In the genomic region with DNA sequence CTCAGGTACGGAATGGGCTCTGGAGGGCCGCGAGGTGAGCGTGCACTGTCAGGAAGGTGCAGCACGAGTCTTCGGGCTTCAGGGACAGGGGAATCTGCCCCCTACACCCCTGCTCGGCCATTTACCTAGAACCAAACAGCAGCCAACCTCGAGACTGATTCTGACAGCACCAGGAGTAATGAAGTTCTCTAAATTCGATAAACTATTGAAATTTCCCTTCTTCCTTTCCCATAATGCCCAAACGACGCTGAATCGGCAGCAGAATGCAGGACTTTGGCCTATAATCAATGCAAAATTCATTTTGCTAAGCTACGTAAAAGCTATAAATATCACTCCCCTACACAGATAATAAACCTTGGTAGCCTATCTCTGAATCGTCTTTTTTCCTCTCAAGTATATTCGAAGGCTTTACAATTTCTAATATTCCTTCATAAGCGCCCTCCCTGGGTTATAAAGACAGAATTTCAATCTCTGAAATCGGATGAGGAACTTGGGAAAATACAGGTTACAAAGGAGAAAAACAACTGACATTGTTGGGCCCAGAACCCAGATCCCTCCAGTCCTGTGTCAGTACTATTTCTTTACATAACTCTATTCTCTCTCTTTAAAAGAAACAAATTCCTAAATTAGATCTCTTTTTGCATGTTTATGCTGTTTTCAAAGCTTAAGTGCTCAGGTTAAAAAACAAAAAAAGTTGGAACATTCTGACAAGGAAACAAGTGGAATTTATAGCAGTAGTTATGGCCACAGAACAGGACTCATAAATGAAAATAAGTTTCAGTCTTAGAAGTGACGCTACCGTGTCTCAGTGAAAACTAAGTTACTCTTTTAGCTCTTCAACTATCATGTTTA, we compare ENCODE assay signal across 8 cellular contexts.
DNase-seq lines count a peak whose midpoint lies in the region; ATAC-seq and TF ChIP-seq lines count a peak whose summit lies in the region.

No MANE protein-coding gene starts in this region.

- H3K4me1 ChIP-seq in OCI-LY3 (ENCODE audit: low read length): peaks cover 18% of the 10 kb centered on the region

- no peaks in the 10 kb centered on the region for H3K9me3 ChIP-seq in AG04450 (ENCODE audit: control insufficient read depth, insufficient read depth, low read length)
- H3K9me3 ChIP-seq in OCI-LY3 (ENCODE audit: insufficient read depth, low read length): no peaks in the 10 kb centered on the region

- no peak overlapping the region for H3K27ac ChIP-seq in AG04450 (ENCODE audit: low read depth, low read length)
- no peak overlapping the region for H3K27ac ChIP-seq in OCI-LY3 (ENCODE audit: low read length)

- no peaks in the 10 kb centered on the region for H3K9me3 Mint-ChIP-seq in nephron progenitor cell

- H3K9ac ChIP-seq in OCI-LY3 (ENCODE audit: low read length): peak overlapping the region; percentile 44

- peak overlapping the region; percentile 35 for H2AFZ ChIP-seq in OCI-LY3 (ENCODE audit: low read depth, low read length)

- H3K36me3 Mint-ChIP-seq in nephron progenitor cell (ENCODE audit: low read depth): no peaks in the 10 kb centered on the region

- TF ChIP-seq CTCF in AG04450 (IDR thresholded peaks at IDR 0.05; ENCODE audit: low read depth, low read length) (no peak), OCI-LY3 (IDR thresholded peaks at IDR 0.05; ENCODE audit: low read depth, low read length) (no peak), epithelial cell of esophagus (IDR thresholded peaks at IDR 0.05; ENCODE audit: insufficient read depth, low read depth, low read length, missing control alignments) (no peak), nephron progenitor cell (IDR thresholded peaks at IDR 0.05) (no peak)

- H3K27ac Mint-ChIP-seq in nephron progenitor cell: peak overlapping the region; percentile 82

- DNase-seq in AG04450 (ENCODE audit: low read depth, low spot score) (no peak), epithelial cell of esophagus (ENCODE audit: low read depth) (no peak), nephron progenitor cell (no peak), epidermal melanocyte (ENCODE audit: insufficient read length, low spot score) (no peak)

- H3K79me2 ChIP-seq in OCI-LY3 (ENCODE audit: low read length): no peaks in the 10 kb centered on the region

- H3K27me3 Mint-ChIP-seq in nephron progenitor cell (ENCODE audit: low read depth, poor library complexity): peaks cover 3% of the 10 kb centered on the region

- H3K36me3 ChIP-seq in OCI-LY3 (replicated peaks; ENCODE audit: low read depth, low read length): no peaks in the 10 kb centered on the region

- no peaks in the 10 kb centered on the region for H3K27me3 ChIP-seq in AG04450 (ENCODE audit: control insufficient read depth, insufficient read depth, low read length)
- peaks cover 10% of the 10 kb centered on the region; the same call in 1 of the 2 replicates for H3K27me3 ChIP-seq in OCI-LY3 (ENCODE audit: low read depth, low read length)

- H3K4me1 Mint-ChIP-seq in nephron progenitor cell: peaks cover 29% of the 10 kb centered on the region

- CTCF ChIA-PET in AG04450 (lab: Charles Lee): interaction anchor here (2.9 kb wide), 1 partner anchor 62 kb away, joined by 9 read pairs; no protein-coding TSS in a partner anchor

- TF ChIP-seq POLR2A in GM18505 (IDR thresholded peaks at IDR 0.05; ENCODE audit: borderline replicate concordance, extremely low read depth, insufficient read depth, insufficient read length): no peak

- peak; percentile 18 for ATAC-seq in GM19463 (IDR thresholded peaks at IDR 0.05; ENCODE audit: unreplicated experiment)
- ATAC-seq in GM18505 (IDR thresholded peaks at IDR 0.05; ENCODE audit: unreplicated experiment): no peak
- ATAC-seq in GM21381 (IDR thresholded peaks at IDR 0.05; ENCODE audit: unreplicated experiment): no peak

- H3K4me3 ChIP-seq in AG04450 (ENCODE audit: low read depth, low read length) (peak overlapping the region; percentile 87), OCI-LY3 (ENCODE audit: low read length) (peak overlapping the region; percentile 86), epithelial cell of esophagus (ENCODE audit: low read length) (peak overlapping the region; percentile 70)

- H3K4me3 Mint-ChIP-seq in nephron progenitor cell: peak overlapping the region; percentile 93

- H3K4me2 ChIP-seq in OCI-LY3 (ENCODE audit: low read length): peak overlapping the region; percentile 80

- H4K20me1 ChIP-seq in OCI-LY3 (ENCODE audit: insufficient read depth, low read length): peaks cover 6% of the 10 kb centered on the region; the same call in 1 of the 2 replicates

- POLR2A ChIA-PET in AG04450 (lab: Yijun Ruan, JAX): no interaction called here
